In genomic region chr4:185472063-185472542, GRCh38 we compare ENCODE assay signal across 8 cellular contexts. TPM values are rescaled to one million over a fixed set of nuclear protein-coding genes. Genes with fewer than 3 reads are reported as not detected.
A peak's percentile ranks its signal among the peaks of the same experiment; 100 is the strongest.
DNase-seq lines count a peak whose midpoint lies in the region; ATAC-seq and TF ChIP-seq lines count a peak whose summit lies in the region.

No MANE protein-coding gene starts in this region.

- H3K9me3 ChIP-seq in endocrine pancreas (ENCODE audit: control insufficient read depth, low read length) (no peaks in the 10 kb centered on the region), parathyroid adenoma (ENCODE audit: control insufficient read depth, low read length) (no peaks in the 10 kb centered on the region)

- H3K27ac ChIP-seq in KMS-11 (peak overlapping the region; percentile 27), parathyroid adenoma (no peak overlapping the region)

- H2AFZ ChIP-seq in KMS-11 (ENCODE audit: low read depth) = peak overlapping the region; percentile 98
- peak overlapping the region; percentile 94 for H2AFZ ChIP-seq in parathyroid adenoma

- H3K4me3 ChIP-seq in GM12865 (ENCODE audit: low read depth, low read length) (peak overlapping the region; percentile 95), KMS-11 (IDR thresholded peaks at IDR 0.05; ENCODE audit: insufficient read depth, low read depth, low read length) (no peak overlapping the region), endocrine pancreas (ENCODE audit: control insufficient read depth, insufficient read depth, low read length) (peak overlapping the region; percentile 65), parathyroid adenoma (ENCODE audit: low read depth, low read length) (peak overlapping the region; percentile 70)

- ATAC-seq in GM19351 (IDR thresholded peaks at IDR 0.05; ENCODE audit: unreplicated experiment) = no peak

- H3K9ac ChIP-seq in KMS-11 (peak overlapping the region; percentile 57; the same call in 1 of the 2 replicates), endocrine pancreas (ENCODE audit: control insufficient read depth, insufficient read depth, low read length) (peak overlapping the region; percentile 73), parathyroid adenoma (no peak overlapping the region)

- no peaks in the 10 kb centered on the region for H3K36me3 ChIP-seq in KMS-11 (ENCODE audit: insufficient read depth)
- no peaks in the 10 kb centered on the region for H3K36me3 ChIP-seq in endocrine pancreas (ENCODE audit: control insufficient read depth, insufficient read depth, low read length)
- H3K36me3 ChIP-seq in parathyroid adenoma (ENCODE audit: control insufficient read depth, insufficient read depth, low read length) = no peaks in the 10 kb centered on the region

- H4K20me1 ChIP-seq in KMS-11 (ENCODE audit: insufficient read depth) = no peaks in the 10 kb centered on the region

- H3K4me1 ChIP-seq in KMS-11 (ENCODE audit: low read depth, poor library complexity, severe bottlenecking) (peaks cover 24% of the 10 kb centered on the region), endocrine pancreas (ENCODE audit: control insufficient read depth, insufficient read depth, low read length) (no peaks in the 10 kb centered on the region), parathyroid adenoma (no peaks in the 10 kb centered on the region)

- no peaks in the 10 kb centered on the region for H3K27me3 ChIP-seq in KMS-11 (ENCODE audit: insufficient read depth, low read depth)
- no peaks in the 10 kb centered on the region for H3K27me3 ChIP-seq in endocrine pancreas (ENCODE audit: control insufficient read depth, insufficient read depth, low read length)
- H3K27me3 ChIP-seq in parathyroid adenoma (ENCODE audit: control insufficient read depth, insufficient read depth, low read length) = no peaks in the 10 kb centered on the region

- no peaks in the 10 kb centered on the region for H3K79me2 ChIP-seq in KMS-11 (ENCODE audit: insufficient read depth, low read depth)
- no peaks in the 10 kb centered on the region for H3K79me2 ChIP-seq in parathyroid adenoma

- TF ChIP-seq CTCF in GM12865 (IDR thresholded peaks at IDR 0.05; ENCODE audit: insufficient read depth, low read depth, low read length, missing control alignments) (no peak), KMS-11 (conservative IDR thresholded peaks at IDR 0.05; ENCODE audit: low read depth, low read length) (no peak), parathyroid adenoma (IDR thresholded peaks at IDR 0.05) (no peak)

- H3K4me2 ChIP-seq in KMS-11 = peak overlapping the region; percentile 95
- H3K4me2 ChIP-seq in parathyroid adenoma (ENCODE audit: low read length) = peak overlapping the region; percentile 96

- DNase-seq in GM12865 (ENCODE audit: low read depth) = peak; percentile 45
- DNase-seq in mesenteric fat pad (ENCODE audit: low spot score) = no peak
- no peak for DNase-seq in LoVo (ENCODE audit: low spot score)
- no peak for DNase-seq in stimulated activated CD4-positive, alpha-beta T cell treated with anti-CD3 and anti-CD28 coated beads, Interleukin-1b, Interleukin-23, amount 100 ng/mL, for 48 hours

RNA-seq across cellular contexts. Expression of gene CCDC110, which starts 0.6 kb away (rescaled TPM):
- 0.19 TPM for total RNA-seq in mesenteric fat pad

RNA-seq across cellular contexts. Expression of gene UFSP2, which starts 46.3 kb away (rescaled TPM):
- 19.8 TPM for total RNA-seq in mesenteric fat pad
